In genomic region chr13:54092686-54093085, GRCh38 we compare ENCODE assay signal across 1 cellular context.
TF ChIP-seq lines count a peak whose summit lies in the region.

No MANE protein-coding gene starts in this region.

TF ChIP-seq in H1, 55 proteins besides CTCF, POLR2A, EP300 and RAD21:
- TF ChIP-seq POU5F1 (IDR thresholded peaks at IDR 0.05; ENCODE audit: low read depth, low read length): no peak
